8 cellular contexts compared by ENCODE assay signal in the genomic region with DNA sequence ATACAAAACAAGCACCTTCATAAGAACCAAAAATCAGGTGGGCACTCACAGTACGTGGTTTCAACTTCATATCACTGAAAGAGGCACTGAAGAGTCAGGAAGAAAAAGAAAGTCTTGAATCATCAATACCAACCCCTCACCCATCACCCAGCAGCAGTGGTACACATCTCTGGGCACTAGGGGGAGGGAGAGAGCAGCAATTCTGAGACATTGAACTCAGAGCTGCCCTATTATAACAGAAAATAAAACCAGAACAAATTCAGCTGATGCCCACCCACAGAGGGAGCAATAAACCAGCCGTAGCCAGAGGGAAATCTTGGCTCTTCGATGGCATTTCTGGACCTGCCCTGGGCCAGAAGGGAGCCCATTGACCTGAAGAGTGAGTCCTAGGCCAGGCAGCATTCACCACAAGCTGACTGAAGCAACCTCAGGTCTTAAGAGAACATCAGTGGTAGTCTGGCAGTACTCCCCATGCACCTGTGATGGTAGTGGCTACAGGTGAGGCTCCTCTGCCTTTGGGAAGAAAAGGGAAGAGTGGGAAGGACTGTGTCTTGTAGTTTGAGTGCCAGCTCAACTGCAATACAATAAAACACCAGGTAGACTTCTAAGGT. TPM values are rescaled to one million over a fixed set of nuclear protein-coding genes. Genes with fewer than 3 reads are reported as not detected.
DNase-seq lines count a peak whose midpoint lies in the region; ATAC-seq and TF ChIP-seq lines count a peak whose summit lies in the region.

No MANE protein-coding gene starts in this region.

- H3K27me3 ChIP-seq in breast epithelium (no peaks in the 10 kb centered on the region), GM23338 (ENCODE audit: insufficient read depth) (no peaks in the 10 kb centered on the region), skeletal muscle satellite cell (ENCODE audit: control insufficient read depth, insufficient read depth, low read length) (no peaks in the 10 kb centered on the region)

- no peaks in the 10 kb centered on the region for H3K36me3 Mint-ChIP-seq in MCF 10A (ENCODE audit: insufficient read depth, unreplicated experiment)
- no peaks in the 10 kb centered on the region for H3K36me3 Mint-ChIP-seq in GM23338 (ENCODE audit: low read depth)

- H3F3A ChIP-seq in GM23338 (replicated peaks; ENCODE audit: low read depth) = no peaks in the 10 kb centered on the region

- no peaks in the 10 kb centered on the region for H3K36me3 ChIP-seq in breast epithelium
- H3K36me3 ChIP-seq in GM23338 (ENCODE audit: insufficient read depth) = no peaks in the 10 kb centered on the region
- no peaks in the 10 kb centered on the region for H3K36me3 ChIP-seq in skeletal muscle satellite cell (ENCODE audit: insufficient read depth, low read length)

- H3K9ac ChIP-seq in skeletal muscle satellite cell (ENCODE audit: low read depth, low read length) = no peak overlapping the region

- H2AFZ ChIP-seq in GM23338 = peak overlapping the region; percentile 40; the same call in 1 of the 2 replicates

- no peaks in the 10 kb centered on the region for H3K4me1 ChIP-seq in breast epithelium
- H3K4me1 ChIP-seq in GM23338 (ENCODE audit: insufficient read depth) = no peaks in the 10 kb centered on the region
- peaks cover 6% of the 10 kb centered on the region for H3K4me1 ChIP-seq in skeletal muscle satellite cell (ENCODE audit: control insufficient read depth, insufficient read depth, low read length)

- peaks cover 5% of the 10 kb centered on the region for H3K4me1 Mint-ChIP-seq in MCF 10A (ENCODE audit: insufficient read depth, unreplicated experiment)
- H3K4me1 Mint-ChIP-seq in GM23338 = no peaks in the 10 kb centered on the region

- H3K9me3 Mint-ChIP-seq in MCF 10A (ENCODE audit: unreplicated experiment) (no peaks in the 10 kb centered on the region), GM23338 (no peaks in the 10 kb centered on the region)

- H3K4me3 Mint-ChIP-seq in MCF 10A (ENCODE audit: unreplicated experiment) = no peak overlapping the region
- H3K4me3 Mint-ChIP-seq in GM23338 = no peak overlapping the region

- TF ChIP-seq CTCF in MCF 10A (IDR thresholded peaks at IDR 0.05; ENCODE audit: unreplicated experiment) (peak; percentile 65), breast epithelium (IDR thresholded peaks at IDR 0.05) (no peak), GM23338 (conservative IDR thresholded peaks at IDR 0.05; ENCODE audit: low read depth in 2 of 2) (peak; percentile 84 to 88)

- BruUV-seq in MCF 10A (replicated peaks; lab: Mats Ljungman, UMichigan) = no TSS peak

- CTCF ChIA-PET in MCF 10A (lab: Yijun Ruan, JAX) = interaction anchor here (0.5 to 1.6 kb wide), 17 partner anchors 9 to 1261 kb away, joined by 3 to 14 read pairs (median 3); no protein-coding TSS in a partner anchor

- H3K4me2 ChIP-seq in GM23338 = no peak overlapping the region
- H3K4me2 ChIP-seq in skeletal muscle satellite cell (ENCODE audit: low read length) = peak overlapping the region; percentile 29

- H3K4me3 ChIP-seq in breast epithelium (no peak overlapping the region), GM23338 (no peak overlapping the region), skeletal muscle satellite cell (ENCODE audit: low read length) (no peak overlapping the region)

- H4K20me1 ChIP-seq in GM23338 (replicated peaks; ENCODE audit: insufficient read depth) = no peaks in the 10 kb centered on the region

- POLR2A ChIA-PET in MCF 10A (lab: Yijun Ruan, JAX) = no interaction called here

- TF ChIP-seq POLR2A in breast epithelium (IDR thresholded peaks at IDR 0.05) = no peak

- ATAC-seq in GM23338 = peak; percentile 99
- peak; percentile 55 for ATAC-seq in esophagus mucosa

- H3K27ac Mint-ChIP-seq in MCF 10A (ENCODE audit: low read depth, unreplicated experiment) (no peak overlapping the region), GM23338 (no peak overlapping the region)

- H3K9me3 ChIP-seq in breast epithelium (peaks cover 7 to 24% of the 10 kb centered on the region in 2 donors), skeletal muscle satellite cell (replicated peaks; ENCODE audit: low read length) (no peaks in the 10 kb centered on the region)

- no peaks in the 10 kb centered on the region for H3K9me2 ChIP-seq in GM23338 (ENCODE audit: insufficient read depth)

- no peaks in the 10 kb centered on the region for H3K27me3 Mint-ChIP-seq in MCF 10A (ENCODE audit: insufficient read depth, unreplicated experiment)
- H3K27me3 Mint-ChIP-seq in GM23338 (ENCODE audit: insufficient read depth, low read depth, poor library complexity) = no peaks in the 10 kb centered on the region

- DNase-seq in MCF 10A (ENCODE audit: unreplicated experiment) (peak; percentile 76), breast epithelium (ENCODE audit: low spot score in 2 of 2) (no peak), GM23338 (ENCODE audit: low spot score) (peak; percentile 81), HuH-7 (ENCODE audit: low spot score) (peak; percentile 55), SW480 (ENCODE audit: low spot score) (peak; percentile 16)
- DNase-seq in activated CD8-positive, alpha-beta memory T cell treated with anti-CD3 and anti-CD28 coated beads, Interleukin-2, amount 50 U/mL, for 4 hours = no peak

- intact Hi-C loops in MCF 10A (cut with micrococcal nuclease) = loop anchor here (1.0 kb wide), 1 partner anchor 88 kb away; no protein-coding TSS in a partner anchor
- intact Hi-C loops in breast epithelium (cut with DNase I; ENCODE audit: low total_unique reads) = no loop called here

- H3K79me2 ChIP-seq in GM23338 (replicated peaks; ENCODE audit: insufficient read depth) = no peaks in the 10 kb centered on the region

- H3K27ac ChIP-seq in breast epithelium (no peak overlapping the region), GM23338 (ENCODE audit: low read depth) (no peak overlapping the region)

TF ChIP-seq in GM23338, 12 proteins besides CTCF, POLR2A, EP300 and RAD21 (continues in another document):
- TF ChIP-seq ZNF331 (CRISPR knock-in tag; IDR thresholded peaks at IDR 0.05; ENCODE audit: low read depth) (no peak), STAT1 (IDR thresholded peaks at IDR 0.05; ENCODE audit: unreplicated experiment) (no peak), ZNF114 (CRISPR knock-in tag; IDR thresholded peaks at IDR 0.05) (no peak), CREB1 (CRISPR knock-in tag; IDR thresholded peaks at IDR 0.05; ENCODE audit: low read depth) (no peak), EZH2 (IDR thresholded peaks at IDR 0.05; ENCODE audit: low read depth, unreplicated experiment) (no peak)
- TF ChIP-seq, protein P1, sequence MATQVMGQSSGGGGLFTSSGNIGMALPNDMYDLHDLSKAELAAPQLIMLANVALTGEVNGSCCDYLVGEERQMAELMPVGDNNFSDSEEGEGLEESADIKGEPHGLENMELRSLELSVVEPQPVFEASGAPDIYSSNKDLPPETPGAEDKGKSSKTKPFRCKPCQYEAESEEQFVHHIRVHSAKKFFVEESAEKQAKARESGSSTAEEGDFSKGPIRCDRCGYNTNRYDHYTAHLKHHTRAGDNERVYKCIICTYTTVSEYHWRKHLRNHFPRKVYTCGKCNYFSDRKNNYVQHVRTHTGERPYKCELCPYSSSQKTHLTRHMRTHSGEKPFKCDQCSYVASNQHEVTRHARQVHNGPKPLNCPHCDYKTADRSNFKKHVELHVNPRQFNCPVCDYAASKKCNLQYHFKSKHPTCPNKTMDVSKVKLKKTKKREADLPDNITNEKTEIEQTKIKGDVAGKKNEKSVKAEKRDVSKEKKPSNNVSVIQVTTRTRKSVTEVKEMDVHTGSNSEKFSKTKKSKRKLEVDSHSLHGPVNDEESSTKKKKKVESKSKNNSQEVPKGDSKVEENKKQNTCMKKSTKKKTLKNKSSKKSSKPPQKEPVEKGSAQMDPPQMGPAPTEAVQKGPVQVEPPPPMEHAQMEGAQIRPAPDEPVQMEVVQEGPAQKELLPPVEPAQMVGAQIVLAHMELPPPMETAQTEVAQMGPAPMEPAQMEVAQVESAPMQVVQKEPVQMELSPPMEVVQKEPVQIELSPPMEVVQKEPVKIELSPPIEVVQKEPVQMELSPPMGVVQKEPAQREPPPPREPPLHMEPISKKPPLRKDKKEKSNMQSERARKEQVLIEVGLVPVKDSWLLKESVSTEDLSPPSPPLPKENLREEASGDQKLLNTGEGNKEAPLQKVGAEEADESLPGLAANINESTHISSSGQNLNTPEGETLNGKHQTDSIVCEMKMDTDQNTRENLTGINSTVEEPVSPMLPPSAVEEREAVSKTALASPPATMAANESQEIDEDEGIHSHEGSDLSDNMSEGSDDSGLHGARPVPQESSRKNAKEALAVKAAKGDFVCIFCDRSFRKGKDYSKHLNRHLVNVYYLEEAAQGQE (IDR thresholded peaks at IDR 0.05; ENCODE audit: unreplicated experiment) = no peak

RNA-seq across cellular contexts. Expression of gene FAM181B, which starts 42.2 kb away (rescaled TPM):
- total RNA-seq in MCF 10A (2022) (not detected in 2 replicates), breast epithelium (under 1 TPM; 0.16 to 0.33 (median 0.29) TPM), esophagus mucosa (0.28 TPM)
- total RNA-seq in GM23338 (2014; rRNA removed; shearing (Covaris generic)) = 0.87 and 1.5 TPM in 2 replicates
- 0.23 and 0.36 TPM in 2 replicates for polyA plus RNA-seq in GM23338 (2016; fragmentation: Nextera tagmentation; extraction: Ambion mirVana)
- not detected in 2 replicates for total RNA-seq in skeletal muscle satellite cell (2012; rRNA removed)

Comparison
In these comparisons a context has a peak if more than half of its experiments do, and no peak if none do; other contexts are left out.
1. DNase-seq: peak in MCF 10A (single experiment), GM23338 (single experiment), HuH-7 (single experiment) and SW480 (single experiment); none in breast epithelium (0 of 2) and activated CD8-positive, alpha-beta memory T cell treated with anti-CD3 and anti-CD28 coated beads, Interleukin-2, amount 50 U/mL, for 4 hours (single experiment).
2. CTCF ChIP-seq: peak in MCF 10A (single experiment) and GM23338 (2 of 2); none in breast epithelium (0 of 3).